Comparison of ENCODE assay signal across 16 cellular contexts in the genomic region with DNA sequence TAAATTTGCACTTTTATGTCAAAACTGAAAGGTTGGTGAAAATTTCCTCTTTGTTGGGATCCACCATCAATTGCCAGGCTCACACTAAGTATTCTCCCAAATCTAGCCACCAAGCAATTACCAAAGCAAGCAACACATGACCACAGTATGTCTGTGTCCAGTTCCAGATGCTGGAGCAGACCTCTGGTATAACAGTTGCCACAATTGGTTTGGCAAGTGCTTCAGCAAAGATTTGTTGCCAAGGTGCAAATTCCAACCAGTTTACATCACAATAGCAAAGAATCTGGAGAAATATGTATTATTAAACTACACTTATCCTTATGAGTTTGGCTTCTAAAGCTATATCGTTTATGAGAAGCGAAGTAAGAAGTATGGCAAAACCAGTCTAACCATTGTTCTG. TPM values are rescaled to one million over a fixed set of nuclear protein-coding genes. Genes with fewer than 3 reads are reported as not detected.
DNase-seq lines count a peak whose midpoint lies in the region; ATAC-seq, FAIRE-seq and TF ChIP-seq lines count a peak whose summit lies in the region.
"Had no signal": no experiment of that assay in that cellular context is flagged by ENCODE, and none has a peak within 500 bp of the region (broad histone marks: within the 10 kb centered on the region; RNA-seq: fewer than 3 reads in every experiment).

No MANE protein-coding gene starts in this region.

- intact Hi-C loops in Right ventricle myocardium superior (cut with DNase I) (no loop called here), left ventricle myocardium inferior (cut with micrococcal nuclease) (no loop called here), MCF 10A (cut with micrococcal nuclease) (no loop called here)

- H3K27me3 ChIP-seq in left ventricle myocardium inferior (ENCODE audit: low read depth) = no peaks in the 10 kb centered on the region

- H3K9me3 ChIP-seq in left ventricle myocardium inferior (replicated peaks) = no peaks in the 10 kb centered on the region
- H3K9me3 ChIP-seq: A549 had no signal

- no peaks in the 10 kb centered on the region for H3K9me3 Mint-ChIP-seq in MCF 10A (ENCODE audit: unreplicated experiment)

- TF ChIP-seq CTCF in left ventricle myocardium inferior (IDR thresholded peaks at IDR 0.05; ENCODE audit: borderline replicate concordance) (no peak), MCF 10A (IDR thresholded peaks at IDR 0.05; ENCODE audit: unreplicated experiment) (no peak)

- H3K4me3 ChIP-seq in left ventricle myocardium inferior = no peak overlapping the region
- H3K4me3 ChIP-seq: A549, lung had no signal

- DNase-seq in Right ventricle myocardium superior (no peak), left ventricle myocardium inferior (no peak), MCF 10A (ENCODE audit: unreplicated experiment) (peak; percentile 61), hepatic stellate cell (ENCODE audit: low spot score) (peak; percentile 71), urothelium cell line (ENCODE audit: low spot score) (peak; percentile 49), NCI-H2107 treated with DMSO at 0.1 percent for 48 hours (lab: John Stamatoyannopoulos, UW; ENCODE audit: unreplicated experiment) (no peak), KBM-7 (no peak), NCI-H146 (lab: John Stamatoyannopoulos, UW) (no peak)
- DNase-seq: caudate nucleus, DMS79 treated with DMSO at 0.1 percent for 48 hours, foreskin melanocyte, NCI-H524 treated with DMSO at 0.1 percent for 48 hours, SHP77 had no signal

- H3K27ac Mint-ChIP-seq in MCF 10A (ENCODE audit: low read depth, unreplicated experiment) = peak overlapping the region; percentile 39

- H3K4me3 Mint-ChIP-seq in MCF 10A (ENCODE audit: unreplicated experiment) = no peak overlapping the region

- H3K36me3 Mint-ChIP-seq in MCF 10A (ENCODE audit: insufficient read depth, unreplicated experiment) = peaks cover 22% of the 10 kb centered on the region

- no TSS peak for BruUV-seq in MCF 10A (replicated peaks; lab: Mats Ljungman, UMichigan)

- peak; percentile 64 for ATAC-seq in Right ventricle myocardium superior (ENCODE audit: poor library complexity)
- ATAC-seq: A549 had no signal

- no peak overlapping the region for H3K27ac ChIP-seq in left ventricle myocardium inferior (replicated peaks)
- H3K27ac ChIP-seq: A549 had no signal

- peaks cover 39% of the 10 kb centered on the region for H3K4me1 Mint-ChIP-seq in MCF 10A (ENCODE audit: insufficient read depth, unreplicated experiment)

- no peaks in the 10 kb centered on the region for H3K27me3 Mint-ChIP-seq in MCF 10A (ENCODE audit: insufficient read depth, unreplicated experiment)

- POLR2A ChIA-PET in MCF 10A (lab: Yijun Ruan, JAX) = interaction anchor here (1.0 kb wide), 1 partner anchor 9 kb away, joined by 5 read pairs; no protein-coding TSS in a partner anchor

- no peak for FAIRE-seq in urothelium cell line (lab: Jason Lieb, UNC)
- FAIRE-seq: A549, GM18507 had no signal

- CTCF ChIA-PET in MCF 10A (lab: Yijun Ruan, JAX) = interaction anchor here (0.7 to 1.1 kb wide), 2 partner anchors 10 to 103 kb away, joined by 3 read pairs; no protein-coding TSS in a partner anchor

- in situ Hi-C loops in KBM-7 (cut with MboI; ENCODE audit: low pct_unique_long_range_greater_than_20kb, low sequenced_read_pairs) = no loop called here

- peaks cover 16% of the 10 kb centered on the region for H3K36me3 ChIP-seq in left ventricle myocardium inferior

- peaks cover 13% of the 10 kb centered on the region for H3K4me1 ChIP-seq in left ventricle myocardium inferior

RNA-seq across cellular contexts. Expression of a gene that starts 6.4 kb away (rescaled TPM):
- 25.6 TPM for total RNA-seq in Right ventricle myocardium superior
- total RNA-seq in left ventricle myocardium inferior = 25.0 TPM
- total RNA-seq in MCF 10A (2022) = 29.5 and 36.8 TPM in 2 replicates

RNA-seq across cellular contexts. Expression of a gene that starts 6.5 kb away (rescaled TPM):
- total RNA-seq in Right ventricle myocardium superior (4.5 TPM), left ventricle myocardium inferior (5.1 TPM), MCF 10A (2022) (5.3 and 7.4 TPM in 2 replicates)

Comparison
In these comparisons a context has a peak if more than half of its experiments do, and no peak if none do; other contexts are left out.
1. DNase-seq: peak in MCF 10A (single experiment), hepatic stellate cell (single experiment) and urothelium cell line (single experiment); none in Right ventricle myocardium superior (single experiment), left ventricle myocardium inferior (single experiment), NCI-H2107 treated with DMSO at 0.1 percent for 48 hours (single experiment), KBM-7 (single experiment) and NCI-H146 (single experiment).